Comparison of ENCODE assay signal across 1 cellular context in the genomic region with DNA sequence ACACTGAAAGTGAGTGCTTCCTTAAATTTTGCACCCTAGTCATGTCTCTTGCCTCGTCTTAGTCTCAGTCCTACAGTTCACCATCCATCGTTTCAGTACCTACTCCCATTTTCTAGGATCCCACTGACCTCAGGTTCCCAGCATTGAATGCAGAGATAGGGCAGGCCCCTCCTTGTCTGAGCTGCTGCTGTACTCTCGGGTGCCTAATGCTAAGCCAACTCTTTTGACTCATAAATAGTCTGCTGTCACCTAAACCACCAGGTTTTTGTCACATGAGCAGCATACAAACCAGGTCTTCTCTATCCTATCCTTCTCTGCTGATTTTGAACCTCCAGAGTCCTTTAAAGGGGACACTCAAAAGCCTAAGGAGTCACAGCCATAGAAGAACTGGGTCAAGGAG.
TF ChIP-seq lines count a peak whose summit lies in the region.

No MANE protein-coding gene starts in this region.

TF ChIP-seq in GM12878, 131 proteins besides CTCF, POLR2A, EP300 and RAD21:
- TF ChIP-seq RAD51 (IDR thresholded peaks at IDR 0.05), result 0 out of 2 replicates have a peak, but pooled peaks have one; percentile 20
- TF ChIP-seq FOXK2 (IDR thresholded peaks at IDR 0.05), result no peak
- TF ChIP-seq ZNF24 (IDR thresholded peaks at IDR 0.05), result no peak
- peak in 1 of 2 experiments; percentile 28; a peak in 1 of 4 replicates for TF ChIP-seq BHLHE40 (IDR thresholded peaks at IDR 0.05; ENCODE audit: borderline replicate concordance in 1 of 2, low read depth in 2 of 2, low read length in 1 of 2)
- 0 out of 2 replicates have a peak, but pooled peaks have one; percentile 6 for TF ChIP-seq RUNX3 (IDR thresholded peaks at IDR 0.05; ENCODE audit: low read length)
- peak; percentile 50; the same call in 1 of the 2 replicates for TF ChIP-seq ZNF384 (IDR thresholded peaks at IDR 0.05; ENCODE audit: borderline replicate concordance, low read depth, low read length)
- TF ChIP-seq, protein P1, sequence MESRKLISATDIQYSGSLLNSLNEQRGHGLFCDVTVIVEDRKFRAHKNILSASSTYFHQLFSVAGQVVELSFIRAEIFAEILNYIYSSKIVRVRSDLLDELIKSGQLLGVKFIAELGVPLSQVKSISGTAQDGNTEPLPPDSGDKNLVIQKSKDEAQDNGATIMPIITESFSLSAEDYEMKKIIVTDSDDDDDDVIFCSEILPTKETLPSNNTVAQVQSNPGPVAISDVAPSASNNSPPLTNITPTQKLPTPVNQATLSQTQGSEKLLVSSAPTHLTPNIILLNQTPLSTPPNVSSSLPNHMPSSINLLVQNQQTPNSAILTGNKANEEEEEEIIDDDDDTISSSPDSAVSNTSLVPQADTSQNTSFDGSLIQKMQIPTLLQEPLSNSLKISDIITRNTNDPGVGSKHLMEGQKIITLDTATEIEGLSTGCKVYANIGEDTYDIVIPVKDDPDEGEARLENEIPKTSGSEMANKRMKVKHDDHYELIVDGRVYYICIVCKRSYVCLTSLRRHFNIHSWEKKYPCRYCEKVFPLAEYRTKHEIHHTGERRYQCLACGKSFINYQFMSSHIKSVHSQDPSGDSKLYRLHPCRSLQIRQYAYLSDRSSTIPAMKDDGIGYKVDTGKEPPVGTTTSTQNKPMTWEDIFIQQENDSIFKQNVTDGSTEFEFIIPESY (IDR thresholded peaks at IDR 0.05), result no peak
- no peak for TF ChIP-seq BMI1 (IDR thresholded peaks at IDR 0.05; ENCODE audit: borderline replicate concordance)
